ENCODE assay signal across 12 cellular contexts in the genomic region with DNA sequence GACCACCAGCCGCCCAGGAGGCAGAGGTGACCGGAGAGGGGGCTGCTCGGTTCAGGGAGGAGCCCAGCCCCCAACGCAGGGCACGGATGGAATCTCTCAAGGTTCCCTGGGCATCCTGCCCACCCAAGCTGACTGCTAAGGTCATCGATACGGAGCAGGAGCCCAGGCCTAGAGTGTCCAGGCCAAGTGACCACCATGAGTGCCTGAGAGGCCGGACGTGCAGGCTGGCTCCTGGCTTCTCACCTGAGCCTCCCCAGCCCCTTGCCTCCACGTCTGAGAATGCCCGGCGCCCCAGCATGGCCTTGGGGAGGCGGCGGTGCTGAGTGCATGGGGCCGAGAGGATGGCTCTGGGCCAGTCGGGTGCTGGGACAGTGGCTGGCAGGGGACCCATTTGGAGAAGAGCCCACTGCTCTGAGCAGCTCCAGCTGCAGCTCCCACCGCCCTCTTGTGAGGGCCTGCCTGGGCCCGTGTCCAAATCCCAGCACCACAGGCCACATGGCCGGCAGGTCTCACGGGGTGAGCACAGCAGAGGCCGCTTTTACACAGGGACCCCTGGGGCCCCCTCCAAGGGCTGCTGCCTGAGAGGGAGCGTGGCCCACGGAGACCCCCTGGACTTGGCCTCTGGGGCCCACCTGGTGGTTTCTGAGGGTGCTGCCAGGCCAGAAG.
A peak's percentile ranks its signal among the peaks of the same experiment; 100 is the strongest.
DNase-seq lines count a peak whose midpoint lies in the region; ATAC-seq and TF ChIP-seq lines count a peak whose summit lies in the region.
"Had no signal": no experiment of that assay in that cellular context is flagged by ENCODE, and none has a peak within 500 bp of the region (broad histone marks: within the 10 kb centered on the region; RNA-seq: fewer than 3 reads in every experiment).

No MANE protein-coding gene starts in this region.

- no peak overlapping the region for H3K4me3 Mint-ChIP-seq in type B pancreatic cell
- H3K4me3 Mint-ChIP-seq: stimulated activated memory B cell treated with anti-CD40 and anti-IgM and Interleukin-4, amounts not matched to agents 10 μg/mL and 1 μg/mL and 100 μg/mL, for 72 hours; T-cell had no signal

- no peaks in the 10 kb centered on the region for H3K9me3 Mint-ChIP-seq in type B pancreatic cell

- no peaks in the 10 kb centered on the region for H3K27me3 ChIP-seq in dorsolateral prefrontal cortex
- no peaks in the 10 kb centered on the region for H3K27me3 ChIP-seq in lower lobe of right lung (ENCODE audit: low read depth)

- peak; percentile 17 for DNase-seq in activated CD4-positive, CD25-positive, alpha-beta regulatory T cell treated with anti-CD3 and anti-CD28 coated beads, Interleukin-2, amount 50 U/mL, for 72 hours
- DNase-seq in dorsolateral prefrontal cortex (peak; percentile 26 to 92 (median 87)), lower lobe of right lung (peak; percentile 56), type B pancreatic cell (ENCODE audit: extremely low spot score, unreplicated experiment) (peak; percentile 66), NCI-H526 treated with DMSO at 0.1 percent for 48 hours (lab: John Stamatoyannopoulos, UW) (no peak), CD1c-positive myeloid dendritic cell (ENCODE audit: extremely low spot score) (no peak)
- DNase-seq: NCI-H187 treated with DMSO at 0.1 percent for 48 hours had no signal

- peak overlapping the region in 36 of 59 donors; percentile 2 to 50 (median 23) for H3K4me3 ChIP-seq in dorsolateral prefrontal cortex
- no peak overlapping the region for H3K4me3 ChIP-seq in lower lobe of right lung

- ATAC-seq in activated CD4-positive, CD25-positive, alpha-beta regulatory T cell treated with anti-CD3 and anti-CD28 coated beads, Interleukin-2, amount 50 U/mL, for 24 hours: no peak
- ATAC-seq in lower lobe of right lung: peak; percentile 40 to 52
- no peak for ATAC-seq in HG03045 (IDR thresholded peaks at IDR 0.05; ENCODE audit: unreplicated experiment)
- ATAC-seq: stimulated activated memory B cell treated with anti-CD40 and anti-IgM and Interleukin-4, amounts not matched to agents 10 μg/mL and 1 μg/mL and 100 μg/mL, for 72 hours; T-cell had no signal

- H3K27ac ChIP-seq in dorsolateral prefrontal cortex (peak overlapping the region in 21 of 59 donors; percentile 5 to 77 (median 37)), lower lobe of right lung (peak overlapping the region; percentile 48)
- H3K27ac ChIP-seq: parathyroid adenoma had no signal

- H3K36me3 ChIP-seq in lower lobe of right lung: no peaks in the 10 kb centered on the region

- H3K27ac Mint-ChIP-seq in type B pancreatic cell: no peak overlapping the region
- H3K27ac Mint-ChIP-seq: T-cell had no signal

- peaks cover 17% of the 10 kb centered on the region for H3K4me1 ChIP-seq in lower lobe of right lung
- H3K4me1 ChIP-seq: parathyroid adenoma had no signal

- TF ChIP-seq CTCF in dorsolateral prefrontal cortex (IDR thresholded peaks at IDR 0.05 in 54 of 56, conservative IDR thresholded peaks at IDR 0.05 in 2 of 56; ENCODE audit: low read depth in 1 of 56, partially characterized antibody in 56 of 56) (peak in 35 of 56 donors; percentile 10 to 64 (median 31)), lower lobe of right lung (IDR thresholded peaks at IDR 0.05) (no peak), type B pancreatic cell (conservative IDR thresholded peaks at IDR 0.05) (no peak)

- no peaks in the 10 kb centered on the region for H3K27me3 Mint-ChIP-seq in type B pancreatic cell
- H3K27me3 Mint-ChIP-seq: stimulated activated memory B cell treated with anti-CD40 and anti-IgM and Interleukin-4, amounts not matched to agents 10 μg/mL and 1 μg/mL and 100 μg/mL, for 72 hours; T-cell had no signal

- peaks cover 24% of the 10 kb centered on the region for H3K9me3 ChIP-seq in lower lobe of right lung

- peaks cover 3% of the 10 kb centered on the region for H3K4me1 Mint-ChIP-seq in type B pancreatic cell (ENCODE audit: unreplicated experiment)

- no peaks in the 10 kb centered on the region for H3K36me3 Mint-ChIP-seq in type B pancreatic cell
- H3K36me3 Mint-ChIP-seq: T-cell had no signal

- intact Hi-C loops in dorsolateral prefrontal cortex (cut with DNase I): loop anchor here in 1 of 2 donors (5.0 kb wide), 2 partner anchors 35 to 50 kb away; no protein-coding TSS in a partner anchor
- intact Hi-C loops in lower lobe of right lung (cut with DNase I): no loop called here

Comparison
In these comparisons a context has a peak if more than half of its experiments do, and no peak if none do; other contexts are left out.
1. DNase-seq: peak in activated CD4-positive, CD25-positive, alpha-beta regulatory T cell treated with anti-CD3 and anti-CD28 coated beads, Interleukin-2, amount 50 U/mL, for 72 hours (single experiment), dorsolateral prefrontal cortex (10 of 10), lower lobe of right lung (single experiment) and type B pancreatic cell (single experiment); none in NCI-H526 treated with DMSO at 0.1 percent for 48 hours (single experiment) and CD1c-positive myeloid dendritic cell (single experiment).
2. ATAC-seq: peak in lower lobe of right lung (2 of 2); none in activated CD4-positive, CD25-positive, alpha-beta regulatory T cell treated with anti-CD3 and anti-CD28 coated beads, Interleukin-2, amount 50 U/mL, for 24 hours (0 of 2) and HG03045 (single experiment).
3. CTCF ChIP-seq: peak in dorsolateral prefrontal cortex (35 of 56); none in lower lobe of right lung (single experiment) and type B pancreatic cell (single experiment).